ENCODE assay signal across 2 cellular contexts in the genomic region with DNA sequence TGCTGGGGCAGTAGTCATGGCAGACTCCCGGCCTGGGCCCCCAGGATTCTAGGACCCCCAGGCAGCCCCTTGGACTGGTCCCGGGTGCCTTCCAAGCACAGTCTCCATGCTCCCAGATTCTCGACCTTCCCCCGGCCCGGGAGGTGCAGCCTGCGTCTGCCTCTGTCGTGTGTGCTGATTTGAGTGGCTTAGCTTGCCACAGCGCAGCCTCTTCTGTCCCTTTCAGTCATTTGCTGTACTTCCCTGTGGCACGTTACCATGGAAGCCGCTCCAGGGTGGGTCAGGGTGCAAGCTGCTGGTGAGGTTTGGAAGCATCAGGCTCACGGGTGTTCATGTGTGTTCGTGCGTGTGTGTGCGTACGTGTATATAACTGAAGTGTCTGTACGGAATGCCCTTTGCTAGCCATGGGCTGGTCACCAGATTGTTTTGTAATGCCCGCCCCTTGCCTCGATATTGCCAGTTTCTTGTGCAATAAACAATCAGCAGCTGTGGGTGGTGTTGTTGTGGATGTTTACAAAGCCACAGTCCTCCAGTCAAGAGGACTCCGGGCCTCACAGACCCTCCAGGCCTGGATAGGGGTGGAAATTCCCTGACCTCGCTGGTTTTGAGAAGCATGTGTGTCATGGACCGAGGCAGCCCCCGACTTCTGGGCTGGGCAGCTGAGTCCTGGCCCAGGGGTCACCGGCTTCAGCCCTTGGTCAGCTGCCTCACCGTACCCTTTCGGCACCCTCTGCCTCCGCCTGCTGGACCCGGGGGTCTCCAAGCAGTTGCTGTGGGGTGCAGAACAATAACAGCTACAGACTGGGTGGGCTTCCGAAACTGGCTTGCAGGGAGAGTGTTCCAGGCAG.
TF ChIP-seq lines count a peak whose summit lies in the region.

No MANE protein-coding gene starts in this region.

TF ChIP-seq in K562, 482 proteins besides CTCF, POLR2A, EP300 and RAD21:
- TF ChIP-seq POLR2G (IDR thresholded peaks at IDR 0.05; ENCODE audit: low read depth, low read length) (peak; percentile 40; the same call in 1 of the 2 replicates), U2AF1 (optimal IDR thresholded peaks at IDR 0.05; ENCODE audit: low read depth, low read length) (no peak)

TF ChIP-seq in HepG2, 621 proteins besides CTCF, POLR2A, EP300 and RAD21:
- TF ChIP-seq, protein P1, sequence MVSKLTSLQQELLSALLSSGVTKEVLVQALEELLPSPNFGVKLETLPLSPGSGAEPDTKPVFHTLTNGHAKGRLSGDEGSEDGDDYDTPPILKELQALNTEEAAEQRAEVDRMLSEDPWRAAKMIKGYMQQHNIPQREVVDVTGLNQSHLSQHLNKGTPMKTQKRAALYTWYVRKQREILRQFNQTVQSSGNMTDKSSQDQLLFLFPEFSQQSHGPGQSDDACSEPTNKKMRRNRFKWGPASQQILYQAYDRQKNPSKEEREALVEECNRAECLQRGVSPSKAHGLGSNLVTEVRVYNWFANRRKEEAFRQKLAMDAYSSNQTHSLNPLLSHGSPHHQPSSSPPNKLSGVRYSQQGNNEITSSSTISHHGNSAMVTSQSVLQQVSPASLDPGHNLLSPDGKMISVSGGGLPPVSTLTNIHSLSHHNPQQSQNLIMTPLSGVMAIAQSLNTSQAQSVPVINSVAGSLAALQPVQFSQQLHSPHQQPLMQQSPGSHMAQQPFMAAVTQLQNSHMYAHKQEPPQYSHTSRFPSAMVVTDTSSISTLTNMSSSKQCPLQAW (CRISPR knock-in tag; IDR thresholded peaks at IDR 0.05): no peak
- TF ChIP-seq CEBPB (IDR thresholded peaks at IDR 0.05; ENCODE audit: borderline replicate concordance, low read depth, low read length) (0 out of 2 replicates have a peak, but pooled peaks have one; percentile 13), NR1H2 (CRISPR knock-in tag; IDR thresholded peaks at IDR 0.05; ENCODE audit: borderline replicate concordance, low read depth) (no peak), AGO2 (optimal IDR thresholded peaks at IDR 0.05; ENCODE audit: low read depth, low read length) (peak; percentile 52), TBX2 (CRISPR knock-in tag; IDR thresholded peaks at IDR 0.05; ENCODE audit: borderline replicate concordance) (no peak), POLR2G (IDR thresholded peaks at IDR 0.05; ENCODE audit: low read depth, low read length) (0 out of 2 replicates have a peak, but pooled peaks have one; percentile 30), ZNF20 (CRISPR knock-in tag; IDR thresholded peaks at IDR 0.05) (no peak)
